24 cellular contexts compared by ENCODE assay signal in the genomic region with DNA sequence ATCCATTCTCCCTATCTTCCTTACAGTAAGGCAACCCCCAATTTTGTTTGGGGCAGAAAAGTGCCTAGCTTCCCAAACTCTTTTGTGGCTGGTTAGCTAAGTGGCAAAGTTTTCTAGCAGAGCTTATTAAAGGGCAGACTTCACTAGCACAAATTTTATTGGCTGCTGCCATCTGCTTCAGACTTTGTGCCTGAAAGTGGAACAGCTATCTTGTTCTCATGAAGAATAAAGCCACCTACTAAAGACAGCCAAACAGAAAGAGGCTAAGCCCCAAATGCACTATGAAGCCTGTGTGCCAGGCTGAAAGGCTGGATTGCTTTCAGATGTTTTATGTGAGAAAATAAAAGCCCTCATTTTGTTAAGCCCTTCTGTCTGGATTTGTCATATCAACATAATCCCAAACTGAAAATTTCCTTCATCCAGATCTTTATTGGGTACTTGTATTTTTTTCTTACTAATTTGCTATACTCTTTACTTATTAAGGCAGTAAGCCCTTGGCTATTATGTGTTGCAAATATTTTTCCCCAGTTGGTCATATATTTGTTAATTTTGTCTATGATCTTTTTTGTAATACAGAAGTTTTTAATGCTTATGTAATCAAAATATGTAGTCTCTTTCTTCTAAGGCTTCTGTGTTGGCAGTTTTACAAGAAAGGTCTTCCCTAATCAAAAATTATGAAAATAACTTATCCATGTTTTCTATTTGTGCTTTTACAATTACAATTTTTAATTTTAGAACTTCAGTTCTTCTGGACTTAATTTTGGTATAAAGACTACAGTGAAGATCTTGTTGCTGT.
A peak's percentile ranks its signal among the peaks of the same experiment; 100 is the strongest.
DNase-seq lines count a peak whose midpoint lies in the region; ATAC-seq, FAIRE-seq and TF ChIP-seq lines count a peak whose summit lies in the region.
"Had no signal": no experiment of that assay in that cellular context is flagged by ENCODE, and none has a peak within 500 bp of the region (broad histone marks: within the 10 kb centered on the region; RNA-seq: fewer than 3 reads in every experiment).

No MANE protein-coding gene starts in this region.

- H3K79me2 ChIP-seq in MM.1S (ENCODE audit: low read length) (no peaks in the 10 kb centered on the region), HepG2 (ENCODE audit: insufficient read depth, low read length) (no peaks in the 10 kb centered on the region)

- no peaks in the 10 kb centered on the region for H3K36me3 ChIP-seq in MM.1S (replicated peaks; ENCODE audit: insufficient read depth, low read length)
- H3K36me3 ChIP-seq in HepG2 (replicated peaks in 1 of 2; ENCODE audit: control insufficient read depth in 1 of 2, insufficient read depth in 2 of 2, low read length in 2 of 2) = no peaks in the 10 kb centered on the region

- in situ Hi-C loops in HepG2 (cut with HindIII; ENCODE audit: extremely low pct_ligation_motif_present, low pct_unique_long_range_greater_than_20kb) = no loop called here

- no peaks in the 10 kb centered on the region for H3K9me2 ChIP-seq in MM.1S (replicated peaks; ENCODE audit: insufficient read depth, low read length)

- TF ChIP-seq EP300 in HepG2 (IDR thresholded peaks at IDR 0.05; ENCODE audit: low read depth in 2 of 2, low read length in 2 of 2) (no peak), HepG2 (CRISPR knock-in tag; IDR thresholded peaks at IDR 0.05; ENCODE audit: borderline replicate concordance) (no peak)

- ATAC-seq in HepG2 = no peak
- ATAC-seq in stimulated activated naive B cell treated with anti-CD40 and anti-IgM and Interleukin-4, amounts not matched to agents 10 μg/mL and 1 μg/mL and 100 μg/mL, for 72 hours (replicated peaks) = no peak
- ATAC-seq: PC-3, T-helper 17 cell had no signal

- H3K27me3 ChIP-seq in MM.1S (replicated peaks; ENCODE audit: insufficient read depth, low read length) (no peaks in the 10 kb centered on the region), HepG2 (ENCODE audit: control insufficient read depth in 1 of 2, insufficient read depth in 2 of 2, low read length in 2 of 2) (no peaks in the 10 kb centered on the region)
- H3K27me3 ChIP-seq: BLaER1 treated with 17β-estradiol and CSF1 and Interleukin-3, amounts not matched to agents 10 nM and 100 nM; MG63 had no signal

- TF ChIP-seq CTCF in MM.1S (IDR thresholded peaks at IDR 0.05; ENCODE audit: low read length) (no peak), HepG2 (CRISPR knock-in tag; IDR thresholded peaks at IDR 0.05) (no peak), lower leg skin (IDR thresholded peaks at IDR 0.05) (no peak), HFFc6 (IDR thresholded peaks at IDR 0.05) (no peak), GM10248 (IDR thresholded peaks at IDR 0.05; ENCODE audit: control extremely low read depth, extremely low read depth, low read depth, missing control alignments) (no peak)

- CTCF ChIA-PET in HepG2 (lab: Yijun Ruan, JAX; ENCODE audit: low intra/inter-chr PET ratio, low total read pairs) = no interaction called here
- CTCF ChIA-PET in GM10248 (lab: Yijun Ruan, JAX) = no interaction called here

- H3K27ac ChIP-seq in MM.1S (ENCODE audit: low read length) = peak overlapping the region; percentile 6; the same call in 1 of the 2 replicates
- no peak overlapping the region for H3K27ac ChIP-seq in HepG2 (ENCODE audit: extremely low read length, insufficient read depth, low read length)
- H3K27ac ChIP-seq: BLaER1 treated with 17β-estradiol and CSF1 and Interleukin-3, amounts not matched to agents 10 nM and 100 nM had no signal

- H3K9me3 ChIP-seq in MM.1S (replicated peaks; ENCODE audit: insufficient read depth, low read length) = no peaks in the 10 kb centered on the region
- no peaks in the 10 kb centered on the region for H3K9me3 ChIP-seq in HepG2 (ENCODE audit: low read length)
- H3K9me3 ChIP-seq: BLaER1 treated with 17β-estradiol and CSF1 and Interleukin-3, amounts not matched to agents 10 nM and 100 nM; Caco-2; MG63 had no signal

- POLR2A ChIA-PET in HepG2 (lab: Yijun Ruan, JAX) (no interaction called here), GM10248 (lab: Yijun Ruan, JAX) (no interaction called here)

- no peaks in the 10 kb centered on the region for H4K20me1 ChIP-seq in MM.1S (ENCODE audit: insufficient read depth, low read length)
- no peaks in the 10 kb centered on the region for H4K20me1 ChIP-seq in HepG2 (ENCODE audit: insufficient read depth, low read length)
- H4K20me1 ChIP-seq: BLaER1 treated with 17β-estradiol and CSF1 and Interleukin-3, amounts not matched to agents 10 nM and 100 nM had no signal

- intact Hi-C loops in HepG2 (cut with micrococcal nuclease; ENCODE audit: unreplicated experiment) (no loop called here), lower leg skin (cut with DNase I; ENCODE audit: low total_unique reads) (no loop called here)

- TF ChIP-seq RAD21 in HepG2 (CRISPR knock-in tag; IDR thresholded peaks at IDR 0.05) = no peak

- H3K9ac ChIP-seq in MM.1S (ENCODE audit: low read length) (no peak overlapping the region), HepG2 (ENCODE audit: insufficient read depth, low read depth, low read length) (no peak overlapping the region)
- H3K9ac ChIP-seq: BLaER1 treated with 17β-estradiol and CSF1 and Interleukin-3, amounts not matched to agents 10 nM and 100 nM had no signal

- no peak overlapping the region for H3K4me3 Mint-ChIP-seq in stimulated activated naive B cell treated with anti-CD40 and anti-IgM and Interleukin-4, amounts not matched to agents 10 μg/mL and 1 μg/mL and 100 μg/mL, for 72 hours
- H3K4me3 Mint-ChIP-seq in HFFc6 = no peak overlapping the region
- H3K4me3 Mint-ChIP-seq: CD4-positive, alpha-beta memory T cell; T-helper 17 cell had no signal

- H3K4me1 ChIP-seq in MM.1S (ENCODE audit: low read length) (no peaks in the 10 kb centered on the region), HepG2 (ENCODE audit: insufficient read depth, low read length) (peaks cover 20% of the 10 kb centered on the region)

- H2AFZ ChIP-seq in MM.1S (ENCODE audit: low read length) = no peak overlapping the region
- H2AFZ ChIP-seq in HepG2 (ENCODE audit: low read length) = no peak overlapping the region

- DNase-seq in Ammon's horn (ENCODE audit: low spot score) = peak; percentile 27
- DNase-seq in MM.1S = no peak
- no peak for DNase-seq in HepG2 (ENCODE audit: low spot score)
- DNase-seq in stimulated activated naive B cell treated with anti-CD40 and anti-IgM and Interleukin-4, amounts not matched to agents 10 μg/mL and 1 μg/mL and 100 μg/mL, for 72 hours = no peak
- DNase-seq in lower leg skin (ENCODE audit: low spot score in 2 of 2) = no peak
- no peak for DNase-seq in HFFc6
- DNase-seq in GM10248 (ENCODE audit: extremely low spot score) = no peak
- DNase-seq: ACHN; Caco-2; CD4-positive, alpha-beta memory T cell; DMS153; MG63; NCI-H1092; NCI-H1436 treated with DMSO at 0.1 percent for 48 hours; NCI-H1930; NCI-H226; NCI-H510A treated with DMSO at 0.1 percent for 48 hours; NCI-H748 treated with DMSO at 0.1 percent for 48 hours; PC-3; SHP77; T-helper 17 cell had no signal

- H3K27ac Mint-ChIP-seq in stimulated activated naive B cell treated with anti-CD40 and anti-IgM and Interleukin-4, amounts not matched to agents 10 μg/mL and 1 μg/mL and 100 μg/mL, for 72 hours = peak overlapping the region; percentile 62
- no peak overlapping the region for H3K27ac Mint-ChIP-seq in HFFc6
- H3K27ac Mint-ChIP-seq: CD4-positive, alpha-beta memory T cell; T-helper 17 cell had no signal

- H3K9me3 Mint-ChIP-seq in stimulated activated naive B cell treated with anti-CD40 and anti-IgM and Interleukin-4, amounts not matched to agents 10 μg/mL and 1 μg/mL and 100 μg/mL, for 72 hours = no peaks in the 10 kb centered on the region
- no peaks in the 10 kb centered on the region for H3K9me3 Mint-ChIP-seq in HFFc6

- peaks cover 8 to 15% of the 10 kb centered on the region in 2 donors for H3K36me3 Mint-ChIP-seq in stimulated activated naive B cell treated with anti-CD40 and anti-IgM and Interleukin-4, amounts not matched to agents 10 μg/mL and 1 μg/mL and 100 μg/mL, for 72 hours
- H3K36me3 Mint-ChIP-seq in HFFc6 (ENCODE audit: low read depth) = peaks cover under 1% of the 10 kb centered on the region; the same call in 1 of the 2 replicates

- H3K4me3 ChIP-seq in MM.1S (ENCODE audit: low read length) (no peak overlapping the region), HepG2 (replicated peaks in 1 of 3; ENCODE audit: insufficient read depth in 1 of 3, low read depth in 2 of 3, low read length in 3 of 3) (no peak overlapping the region), lower leg skin (ENCODE audit: low read depth, poor library complexity, severe bottlenecking) (no peak overlapping the region)
- H3K4me3 ChIP-seq: BLaER1 treated with 17β-estradiol and CSF1 and Interleukin-3, amounts not matched to agents 10 nM and 100 nM; MG63 had no signal

- H3F3A ChIP-seq in MM.1S (ENCODE audit: insufficient read depth, low read length) = no peaks in the 10 kb centered on the region

- BruUV-seq in HepG2 (replicated peaks; lab: Mats Ljungman, UMichigan) = no TSS peak

- TF ChIP-seq POLR2A in HepG2 (IDR thresholded peaks at IDR 0.05; ENCODE audit: insufficient read depth in 1 of 2, low read depth in 2 of 2, low read length in 2 of 2) (no peak), lower leg skin (IDR thresholded peaks at IDR 0.05) (no peak)

- H3K27me3 Mint-ChIP-seq in stimulated activated naive B cell treated with anti-CD40 and anti-IgM and Interleukin-4, amounts not matched to agents 10 μg/mL and 1 μg/mL and 100 μg/mL, for 72 hours = no peaks in the 10 kb centered on the region
- H3K27me3 Mint-ChIP-seq in HFFc6 (ENCODE audit: insufficient read depth) = no peaks in the 10 kb centered on the region
- H3K27me3 Mint-ChIP-seq: CD4-positive, alpha-beta memory T cell; T-helper 17 cell had no signal

- H3K4me2 ChIP-seq in MM.1S (ENCODE audit: low read depth, low read length) (no peak overlapping the region), HepG2 (ENCODE audit: low read depth, low read length) (no peak overlapping the region)
- H3K4me2 ChIP-seq: BLaER1 treated with 17β-estradiol and CSF1 and Interleukin-3, amounts not matched to agents 10 nM and 100 nM had no signal

- no peak for FAIRE-seq in HepG2 (lab: Jason Lieb, UNC)
- FAIRE-seq: G401.6, H1 had no signal

- H3K4me1 Mint-ChIP-seq in stimulated activated naive B cell treated with anti-CD40 and anti-IgM and Interleukin-4, amounts not matched to agents 10 μg/mL and 1 μg/mL and 100 μg/mL, for 72 hours = peaks cover 0 to 3% of the 10 kb centered on the region in 2 donors
- peaks cover 30% of the 10 kb centered on the region for H3K4me1 Mint-ChIP-seq in HFFc6 (ENCODE audit: low read depth)
- H3K4me1 Mint-ChIP-seq: CD4-positive, alpha-beta memory T cell; T-helper 17 cell had no signal

TF ChIP-seq in HepG2, 621 proteins besides CTCF, POLR2A, EP300 and RAD21:
- peak; percentile 88 for TF ChIP-seq MAFF (IDR thresholded peaks at IDR 0.05; ENCODE audit: low read depth, low read length)
- peak; percentile 75 to 91 for TF ChIP-seq MAFK (conservative IDR thresholded peaks at IDR 0.05 in 1 of 2, IDR thresholded peaks at IDR 0.05 in 1 of 2; ENCODE audit: low read length in 2 of 2)
- TF ChIP-seq NFATC3 (CRISPR knock-in tag; IDR thresholded peaks at IDR 0.05) = no peak
- TF ChIP-seq, protein P1, sequence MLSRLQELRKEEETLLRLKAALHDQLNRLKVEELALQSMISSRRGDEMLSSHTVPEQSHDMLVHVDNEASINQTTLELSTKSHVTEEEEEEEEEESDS (CRISPR knock-in tag; IDR thresholded peaks at IDR 0.05; ENCODE audit: borderline replicate concordance) = 0 out of 2 replicates have a peak, but pooled peaks have one; percentile 36
TF ChIP-seq in HepG2: peak in this region for 3.
